23 cellular contexts compared by ENCODE assay signal in the genomic region with DNA sequence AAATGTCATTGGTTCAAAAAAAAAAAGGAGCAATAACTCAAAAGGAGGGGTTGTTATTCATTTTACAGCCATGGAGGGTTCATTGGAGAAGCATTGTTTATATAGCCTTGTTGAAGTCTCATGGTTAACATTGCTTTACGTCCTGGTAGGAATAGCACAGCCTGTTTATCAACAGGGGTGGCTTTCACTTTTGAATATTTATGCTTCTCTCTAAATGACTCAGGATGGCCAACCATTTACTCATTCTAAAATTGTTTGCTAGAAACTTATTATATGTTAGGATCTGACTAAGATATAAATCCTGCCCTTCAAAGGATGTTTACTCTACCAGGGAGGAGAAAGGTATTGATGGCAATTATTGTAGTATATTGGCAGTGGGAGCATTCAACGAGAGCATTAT.
"Had no signal": no experiment of that assay in that cellular context is flagged by ENCODE, and none has a peak within 500 bp of the region (broad histone marks: within the 10 kb centered on the region; RNA-seq: fewer than 3 reads in every experiment).

No MANE protein-coding gene starts in this region.

- H3K36me3 ChIP-seq: adrenal gland, colonic mucosa, Peyer's patch, SJSA1 had no signal

- H3K9me3 ChIP-seq: adrenal gland, colonic mucosa, Peyer's patch, SJSA1 had no signal

- H3K27me3 ChIP-seq: adrenal gland, colonic mucosa, Peyer's patch, SJSA1 had no signal

- H3K4me1 ChIP-seq: adrenal gland, colonic mucosa, Peyer's patch, SJSA1 had no signal

- H3K27ac ChIP-seq: adrenal gland, colonic mucosa, Peyer's patch, RWPE1, SJSA1 had no signal

- DNase-seq: activated CD4-positive, alpha-beta T cell treated with anti-CD3 and anti-CD28 coated beads for 4 hours; activated CD8-positive, alpha-beta memory T cell treated with anti-CD3 and anti-CD28 coated beads, Interleukin-2, amount 50 U/mL, for 4 hours; activated CD8-positive, alpha-beta T cell treated with anti-CD3 and anti-CD28 coated beads for 36 hours; activated gamma-delta T cell treated with Interleukin-2 at 50 U/mL for 16 hours; activated naive CD4-positive, alpha-beta T cell treated with anti-CD3 and anti-CD28 coated beads, Interleukin-2, amount 10 ng/mL, durations not matched to agents 7 days and 5 days; activated naive CD8-positive, alpha-beta T cell treated with anti-CD3 and anti-CD28 coated beads for 36 hours; activated T-cell treated with anti-CD3 and anti-CD28 coated beads, Interleukin-2, amount 50 U/mL, for 72 hours; adrenal gland; anterior cingulate cortex; colonic mucosa; NCI-H1092; NCI-H1417; NCI-H1930; NCI-H2171; NCI-H226; NCI-H526; NK-92 treated with Interleukin-12 subunit alpha and Interleukin-12 subunit beta, amount 100 ng/mL, for 24 hours; OCI-M1; Peyer's patch; Right ventricle myocardium superior had no signal

- ATAC-seq: activated CD4-positive, CD25-positive, alpha-beta regulatory T cell treated with anti-CD3 and anti-CD28 coated beads, Interleukin-2, amount 50 U/mL, for 24 hours; activated CD8-positive, alpha-beta T cell treated with anti-CD3 and anti-CD28 coated beads for 36 hours; activated T-cell treated with anti-CD3 and anti-CD28 coated beads, Interleukin-2, amount 50 U/mL, for 72 hours had no signal

- H3K4me3 ChIP-seq: adrenal gland, colonic mucosa, Peyer's patch, SJSA1 had no signal
